Comparison of ENCODE assay signal across 1 cellular context in the genomic region with DNA sequence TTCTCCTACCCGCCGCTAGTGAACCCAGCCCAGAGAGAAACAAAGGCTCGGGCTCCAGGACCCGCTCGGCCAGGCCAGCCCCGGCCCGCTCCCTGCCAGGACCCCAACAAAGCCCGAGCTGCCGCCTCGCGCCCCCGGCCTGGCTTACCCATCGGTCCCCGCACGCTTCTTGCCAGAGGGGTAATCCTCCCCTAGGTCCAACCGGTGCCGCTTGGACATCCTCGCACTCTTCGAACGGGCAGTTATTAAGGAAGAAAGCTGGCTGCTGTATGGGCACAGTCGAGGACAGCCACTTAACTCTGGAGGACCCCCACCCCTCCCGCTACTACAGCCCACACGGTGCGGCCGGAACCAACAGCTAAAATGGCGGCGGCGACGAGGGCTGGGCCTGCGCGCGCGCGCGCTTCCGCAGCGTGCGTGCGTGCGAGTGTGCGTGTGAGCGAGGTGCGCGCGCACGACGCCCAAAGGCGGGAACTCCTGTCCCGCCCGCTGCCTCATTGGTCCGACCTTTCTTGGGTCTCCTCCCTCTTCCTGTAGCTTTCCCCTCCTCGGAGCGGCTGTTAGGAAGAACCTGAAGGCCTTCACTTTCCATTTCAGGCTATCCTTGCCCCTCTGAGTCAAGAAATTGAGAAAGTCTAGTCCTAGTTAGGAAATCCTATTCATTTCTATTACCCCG.
TF ChIP-seq lines count a peak whose summit lies in the region.

A gene (minus strand): TSS at position 380 of the 676 bp plus-strand sequence. CDS start 161 bp downstream, at position 219.

TF ChIP-seq in WTC11, 78 proteins besides CTCF, POLR2A, EP300 and RAD21 (continued from another document):
- TF ChIP-seq, protein P1, sequence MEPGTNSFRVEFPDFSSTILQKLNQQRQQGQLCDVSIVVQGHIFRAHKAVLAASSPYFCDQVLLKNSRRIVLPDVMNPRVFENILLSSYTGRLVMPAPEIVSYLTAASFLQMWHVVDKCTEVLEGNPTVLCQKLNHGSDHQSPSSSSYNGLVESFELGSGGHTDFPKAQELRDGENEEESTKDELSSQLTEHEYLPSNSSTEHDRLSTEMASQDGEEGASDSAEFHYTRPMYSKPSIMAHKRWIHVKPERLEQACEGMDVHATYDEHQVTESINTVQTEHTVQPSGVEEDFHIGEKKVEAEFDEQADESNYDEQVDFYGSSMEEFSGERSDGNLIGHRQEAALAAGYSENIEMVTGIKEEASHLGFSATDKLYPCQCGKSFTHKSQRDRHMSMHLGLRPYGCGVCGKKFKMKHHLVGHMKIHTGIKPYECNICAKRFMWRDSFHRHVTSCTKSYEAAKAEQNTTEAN (CRISPR knock-in tag; IDR thresholded peaks at IDR 0.05), result 0 out of 2 replicates have a peak, but pooled peaks have one; percentile 59
- TF ChIP-seq NR3C1 (CRISPR knock-in tag; conservative IDR thresholded peaks at IDR 0.05; ENCODE audit: low read depth), result no peak
- TF ChIP-seq FOXK1 (CRISPR knock-in tag; IDR thresholded peaks at IDR 0.05), result peak; percentile 36; the same call in 1 of the 2 replicates
- no peak for TF ChIP-seq MXD4 (CRISPR knock-in tag; IDR thresholded peaks at IDR 0.05; ENCODE audit: borderline replicate concordance)
- TF ChIP-seq ATF1 (CRISPR knock-in tag; IDR thresholded peaks at IDR 0.05), result no peak
- TF ChIP-seq, protein P2, sequence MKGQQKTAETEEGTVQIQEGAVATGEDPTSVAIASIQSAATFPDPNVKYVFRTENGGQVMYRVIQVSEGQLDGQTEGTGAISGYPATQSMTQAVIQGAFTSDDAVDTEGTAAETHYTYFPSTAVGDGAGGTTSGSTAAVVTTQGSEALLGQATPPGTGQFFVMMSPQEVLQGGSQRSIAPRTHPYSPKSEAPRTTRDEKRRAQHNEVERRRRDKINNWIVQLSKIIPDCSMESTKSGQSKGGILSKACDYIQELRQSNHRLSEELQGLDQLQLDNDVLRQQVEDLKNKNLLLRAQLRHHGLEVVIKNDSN (CRISPR knock-in tag; IDR thresholded peaks at IDR 0.05), result peak; percentile 22; the same call in 1 of the 2 replicates
- 0 out of 2 replicates have a peak, but pooled peaks have one; percentile 44 for TF ChIP-seq NR2C2 (CRISPR knock-in tag; IDR thresholded peaks at IDR 0.05)
- TF ChIP-seq ZNF219 (CRISPR knock-in tag; IDR thresholded peaks at IDR 0.05; ENCODE audit: borderline replicate concordance), result peak; percentile 61; the same call in 1 of the 2 replicates
- TF ChIP-seq CREB1 (CRISPR knock-in tag; IDR thresholded peaks at IDR 0.05), result no peak
- TF ChIP-seq TCF7 (CRISPR knock-in tag; IDR thresholded peaks at IDR 0.05; ENCODE audit: low read depth), result 0 out of 2 replicates have a peak, but pooled peaks have one; percentile 8
- TF ChIP-seq ZNF138 (CRISPR knock-in tag; conservative IDR thresholded peaks at IDR 0.05), result no peak
- TF ChIP-seq SP1 (CRISPR knock-in tag; conservative IDR thresholded peaks at IDR 0.05), result peak; percentile 88
- TF ChIP-seq, protein P3, sequence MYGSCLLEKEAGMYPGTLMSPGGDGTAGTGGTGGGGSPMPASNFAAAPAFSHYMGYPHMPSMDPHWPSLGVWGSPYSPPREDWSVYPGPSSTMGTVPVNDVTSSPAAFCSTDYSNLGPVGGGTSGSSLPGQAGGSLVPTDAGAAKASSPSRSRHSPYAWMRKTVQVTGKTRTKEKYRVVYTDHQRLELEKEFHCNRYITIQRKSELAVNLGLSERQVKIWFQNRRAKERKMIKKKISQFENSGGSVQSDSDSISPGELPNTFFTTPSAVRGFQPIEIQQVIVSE (CRISPR knock-in tag; IDR thresholded peaks at IDR 0.05; ENCODE audit: borderline replicate concordance), result no peak
- no peak for TF ChIP-seq ZNF423 (CRISPR knock-in tag; IDR thresholded peaks at IDR 0.05)
- TF ChIP-seq, protein P4, sequence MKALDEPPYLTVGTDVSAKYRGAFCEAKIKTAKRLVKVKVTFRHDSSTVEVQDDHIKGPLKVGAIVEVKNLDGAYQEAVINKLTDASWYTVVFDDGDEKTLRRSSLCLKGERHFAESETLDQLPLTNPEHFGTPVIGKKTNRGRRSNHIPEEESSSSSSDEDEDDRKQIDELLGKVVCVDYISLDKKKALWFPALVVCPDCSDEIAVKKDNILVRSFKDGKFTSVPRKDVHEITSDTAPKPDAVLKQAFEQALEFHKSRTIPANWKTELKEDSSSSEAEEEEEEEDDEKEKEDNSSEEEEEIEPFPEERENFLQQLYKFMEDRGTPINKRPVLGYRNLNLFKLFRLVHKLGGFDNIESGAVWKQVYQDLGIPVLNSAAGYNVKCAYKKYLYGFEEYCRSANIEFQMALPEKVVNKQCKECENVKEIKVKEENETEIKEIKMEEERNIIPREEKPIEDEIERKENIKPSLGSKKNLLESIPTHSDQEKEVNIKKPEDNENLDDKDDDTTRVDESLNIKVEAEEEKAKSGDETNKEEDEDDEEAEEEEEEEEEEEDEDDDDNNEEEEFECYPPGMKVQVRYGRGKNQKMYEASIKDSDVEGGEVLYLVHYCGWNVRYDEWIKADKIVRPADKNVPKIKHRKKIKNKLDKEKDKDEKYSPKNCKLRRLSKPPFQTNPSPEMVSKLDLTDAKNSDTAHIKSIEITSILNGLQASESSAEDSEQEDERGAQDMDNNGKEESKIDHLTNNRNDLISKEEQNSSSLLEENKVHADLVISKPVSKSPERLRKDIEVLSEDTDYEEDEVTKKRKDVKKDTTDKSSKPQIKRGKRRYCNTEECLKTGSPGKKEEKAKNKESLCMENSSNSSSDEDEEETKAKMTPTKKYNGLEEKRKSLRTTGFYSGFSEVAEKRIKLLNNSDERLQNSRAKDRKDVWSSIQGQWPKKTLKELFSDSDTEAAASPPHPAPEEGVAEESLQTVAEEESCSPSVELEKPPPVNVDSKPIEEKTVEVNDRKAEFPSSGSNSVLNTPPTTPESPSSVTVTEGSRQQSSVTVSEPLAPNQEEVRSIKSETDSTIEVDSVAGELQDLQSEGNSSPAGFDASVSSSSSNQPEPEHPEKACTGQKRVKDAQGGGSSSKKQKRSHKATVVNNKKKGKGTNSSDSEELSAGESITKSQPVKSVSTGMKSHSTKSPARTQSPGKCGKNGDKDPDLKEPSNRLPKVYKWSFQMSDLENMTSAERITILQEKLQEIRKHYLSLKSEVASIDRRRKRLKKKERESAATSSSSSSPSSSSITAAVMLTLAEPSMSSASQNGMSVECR (CRISPR knock-in tag; IDR thresholded peaks at IDR 0.05; ENCODE audit: borderline replicate concordance), result peak; percentile 93
- no peak for TF ChIP-seq ELF4 (CRISPR knock-in tag; IDR thresholded peaks at IDR 0.05; ENCODE audit: low read depth)
